In genomic region chr15:64211696-64212095, GRCh38 we compare ENCODE assay signal across 26 cellular contexts.
"Had no signal": no experiment of that assay in that cellular context is flagged by ENCODE, and none has a peak within 500 bp of the region (broad histone marks: within the 10 kb centered on the region; RNA-seq: fewer than 3 reads in every experiment).

No MANE protein-coding gene starts in this region.

- DNase-seq: dermis blood vessel endothelial cell; effector memory CD8-positive, alpha-beta T cell; erythroblast; esophagus squamous epithelium; foreskin melanocyte; glutamatergic neuron; heart right ventricle; hippocampal formation; left cardiac atrium; left lung; mesenchymal stem cell; mucosa of descending colon; naive B cell; nephron progenitor cell; nucleus accumbens; right cardiac atrium; sigmoid colon; stimulated activated CD4-positive, alpha-beta T cell treated with anti-CD3 and anti-CD28 coated beads, Interleukin-2, amount 100 ng/mL, for 48 hours; stimulated activated naive CD4-positive, alpha-beta T cell; stimulated activated naive CD8-positive, alpha-beta T cell treated with anti-CD3 and anti-CD28 coated beads, Interleukin-15, amount 100 ng/mL, for 72 hours; thyroid gland; trophoblast cell had no signal

- H3K9me3 Mint-ChIP-seq: effector memory CD8-positive, alpha-beta T cell; mesothelial cell of epicardium; naive B cell; nephron progenitor cell; stimulated activated naive CD8-positive, alpha-beta T cell treated with anti-CD3 and anti-CD28 coated beads, Interleukin-15, amount 100 ng/mL, for 72 hours had no signal

- H3K4me3 Mint-ChIP-seq: effector memory CD8-positive, alpha-beta T cell; mesothelial cell of epicardium; naive B cell; nephron progenitor cell; stimulated activated naive CD8-positive, alpha-beta T cell treated with anti-CD3 and anti-CD28 coated beads, Interleukin-15, amount 100 ng/mL, for 72 hours had no signal

- H3K4me3 ChIP-seq: coronary artery, esophagus squamous epithelium, heart right ventricle, left lung, mucosa of descending colon, prostate gland, sigmoid colon, thyroid gland, vagina had no signal

- H3K27ac Mint-ChIP-seq: mesothelial cell of epicardium; nephron progenitor cell; stimulated activated naive CD8-positive, alpha-beta T cell treated with anti-CD3 and anti-CD28 coated beads, Interleukin-15, amount 100 ng/mL, for 72 hours had no signal

- H3K4me1 Mint-ChIP-seq: naive B cell had no signal

- H3K27me3 Mint-ChIP-seq: effector memory CD8-positive, alpha-beta T cell; naive B cell; stimulated activated naive CD8-positive, alpha-beta T cell treated with anti-CD3 and anti-CD28 coated beads, Interleukin-15, amount 100 ng/mL, for 72 hours had no signal

- ATAC-seq: effector memory CD8-positive, alpha-beta T cell; heart right ventricle; left cardiac atrium; left lung; mucosa of descending colon; right cardiac atrium; stimulated activated naive CD8-positive, alpha-beta T cell treated with anti-CD3 and anti-CD28 coated beads, Interleukin-15, amount 100 ng/mL, for 72 hours had no signal
